ENCODE assay signal across 17 cellular contexts in genomic region chr5:32851774-32852173, GRCh38.
DNase-seq lines count a peak whose midpoint lies in the region; ATAC-seq, FAIRE-seq and TF ChIP-seq lines count a peak whose summit lies in the region.
"Had no signal": no experiment of that assay in that cellular context is flagged by ENCODE, and none has a peak within 500 bp of the region (broad histone marks: within the 10 kb centered on the region; RNA-seq: fewer than 3 reads in every experiment).

No MANE protein-coding gene starts in this region.

- H3K4me2 ChIP-seq in SK-N-SH (0 out of 2 replicates have a peak overlapping the region, but pooled peaks have one; percentile 28), keratinocyte (ENCODE audit: control insufficient read depth, extremely low read depth, insufficient read depth, low read depth, low read length) (no peak overlapping the region)

- H3K4me1 Mint-ChIP-seq in osteocyte (ENCODE audit: unreplicated experiment), result peaks cover 60% of the 10 kb centered on the region
- H3K4me1 Mint-ChIP-seq in T-helper 2 cell treated with Interferon-gamma antibody and Interleukin-4, amounts not matched to agents 5 μg/mL and 100 μg/mL, for 36 hours (ENCODE audit: low read depth), result no peaks in the 10 kb centered on the region

- peak; percentile 74 for FAIRE-seq in keratinocyte (lab: Jason Lieb, UNC)
- FAIRE-seq: HepG2 had no signal

- no peaks in the 10 kb centered on the region for H3K27me3 Mint-ChIP-seq in osteocyte (ENCODE audit: unreplicated experiment)
- H3K27me3 Mint-ChIP-seq in T-helper 2 cell treated with Interferon-gamma antibody and Interleukin-4, amounts not matched to agents 5 μg/mL and 100 μg/mL, for 36 hours (ENCODE audit: low read depth), result no peaks in the 10 kb centered on the region

- no peak for TF ChIP-seq EP300 in SK-N-SH (IDR thresholded peaks at IDR 0.05; ENCODE audit: borderline replicate concordance in 1 of 2, low read depth in 1 of 2, low read length in 1 of 2)

- ATAC-seq in SK-N-SH treated with all-trans-retinoic acid at 6 μM for 48 hours, result no peak
- no peak for ATAC-seq in HG03175 (IDR thresholded peaks at IDR 0.05; ENCODE audit: unreplicated experiment)
- ATAC-seq in GM18520 (IDR thresholded peaks at IDR 0.05; ENCODE audit: unreplicated experiment), result no peak
- ATAC-seq: Panc1 had no signal

- no peaks in the 10 kb centered on the region for H3K36me3 Mint-ChIP-seq in osteocyte (ENCODE audit: unreplicated experiment)
- H3K36me3 Mint-ChIP-seq in T-helper 2 cell treated with Interferon-gamma antibody and Interleukin-4, amounts not matched to agents 5 μg/mL and 100 μg/mL, for 36 hours (ENCODE audit: low read depth), result no peaks in the 10 kb centered on the region

- H3K27ac ChIP-seq in SK-N-SH (ENCODE audit: low read depth in 2 of 2, low read length in 1 of 2) (peak overlapping the region in 1 of 2 experiments; percentile 70; a peak in 2 of 4 replicates), keratinocyte (ENCODE audit: control insufficient read depth, insufficient read depth, low read length) (no peak overlapping the region), WERI-Rb-1 (no peak overlapping the region)
- H3K27ac ChIP-seq: 22Rv1 had no signal

- dilution Hi-C loops in keratinocyte (cut with MboI; ENCODE audit: extremely low pct_ligation_motif_present, low sequenced_read_pairs), result no loop called here

- POLR2A ChIA-PET in SK-N-SH (lab: Yijun Ruan, JAX), result no interaction called here

- H3K9me3 Mint-ChIP-seq in osteocyte (ENCODE audit: unreplicated experiment), result no peaks in the 10 kb centered on the region
- H3K9me3 Mint-ChIP-seq in T-helper 2 cell treated with Interferon-gamma antibody and Interleukin-4, amounts not matched to agents 5 μg/mL and 100 μg/mL, for 36 hours, result no peaks in the 10 kb centered on the region

- H3K79me2 ChIP-seq in SK-N-SH (ENCODE audit: insufficient read depth), result no peaks in the 10 kb centered on the region
- no peaks in the 10 kb centered on the region for H3K79me2 ChIP-seq in keratinocyte (ENCODE audit: control insufficient read depth, insufficient read depth, low read length)

- H3K9me2 ChIP-seq in SK-N-SH, result no peaks in the 10 kb centered on the region

- H3K27me3 ChIP-seq in SK-N-SH (ENCODE audit: insufficient read depth), result no peaks in the 10 kb centered on the region
- peaks cover 6% of the 10 kb centered on the region for H3K27me3 ChIP-seq in keratinocyte (ENCODE audit: control insufficient read depth, extremely low read depth, insufficient read depth, low read length)
- peaks cover 49% of the 10 kb centered on the region for H3K27me3 ChIP-seq in WERI-Rb-1 (ENCODE audit: insufficient read depth, low read depth, severe bottlenecking)

- H3K36me3 ChIP-seq in SK-N-SH (replicated peaks in 1 of 2; ENCODE audit: control insufficient read depth in 1 of 2, insufficient read depth in 2 of 2, low read length in 1 of 2) (peaks cover 0 to 6% of the 10 kb centered on the region in 2 experiments), keratinocyte (ENCODE audit: control insufficient read depth in 2 of 2, extremely low read depth in 1 of 2, insufficient read depth in 2 of 2, low read length in 2 of 2) (no peaks in the 10 kb centered on the region), WERI-Rb-1 (no peaks in the 10 kb centered on the region)

- H2AFZ ChIP-seq in SK-N-SH (ENCODE audit: low read depth), result no peak overlapping the region
- no peak overlapping the region for H2AFZ ChIP-seq in keratinocyte (ENCODE audit: control insufficient read depth, low read length)

- H3K27ac Mint-ChIP-seq in osteocyte (ENCODE audit: unreplicated experiment), result peak overlapping the region; percentile 84
- no peak overlapping the region for H3K27ac Mint-ChIP-seq in T-helper 2 cell treated with Interferon-gamma antibody and Interleukin-4, amounts not matched to agents 5 μg/mL and 100 μg/mL, for 36 hours

- H3K4me1 ChIP-seq in SK-N-SH (ENCODE audit: control insufficient read depth in 1 of 2, insufficient read depth in 2 of 2, low read depth in 1 of 2, low read length in 1 of 2) (peaks cover 0 to 10% of the 10 kb centered on the region in 2 experiments; a peak in 1 of 4 replicates), keratinocyte (ENCODE audit: control insufficient read depth, extremely low read depth, insufficient read depth, low read length) (no peaks in the 10 kb centered on the region)

- H3K4me3 ChIP-seq in SK-N-SH (ENCODE audit: low read depth in 2 of 2, low read length in 1 of 2), result no peak overlapping the region
- no peak overlapping the region for H3K4me3 ChIP-seq in keratinocyte (ENCODE audit: control insufficient read depth in 2 of 3, extremely low read depth in 1 of 3, insufficient read depth in 2 of 3, low read depth in 1 of 3, low read length in 3 of 3)
- H3K4me3 ChIP-seq in WERI-Rb-1 (ENCODE audit: low read depth, low read length), result no peak overlapping the region

- H3F3A ChIP-seq in SK-N-SH (replicated peaks; ENCODE audit: insufficient read depth), result peaks cover 12% of the 10 kb centered on the region

- H3K4me3 Mint-ChIP-seq in osteocyte (ENCODE audit: unreplicated experiment), result no peak overlapping the region
- no peak overlapping the region for H3K4me3 Mint-ChIP-seq in T-helper 2 cell treated with Interferon-gamma antibody and Interleukin-4, amounts not matched to agents 5 μg/mL and 100 μg/mL, for 36 hours

- H3K9me1 ChIP-seq in keratinocyte (ENCODE audit: control insufficient read depth, extremely low read depth, insufficient read depth, low read length), result no peaks in the 10 kb centered on the region

- H3K9me3 ChIP-seq in SK-N-SH (0 out of 2 replicates have a peak, but pooled peaks cover 2% of the 10 kb centered on the region), keratinocyte (ENCODE audit: control insufficient read depth, low read depth, low read length) (no peaks in the 10 kb centered on the region), WERI-Rb-1 (ENCODE audit: severe bottlenecking) (no peaks in the 10 kb centered on the region)

- 62% methylated on average over 5 of the region's 5 CpGs for WGBS in SK-N-SH (ENCODE audit: low lambda C conversion rate)

- H4K20me1 ChIP-seq in SK-N-SH (ENCODE audit: insufficient read depth) (no peaks in the 10 kb centered on the region), keratinocyte (ENCODE audit: control insufficient read depth, extremely low read depth, insufficient read depth, low read length) (no peaks in the 10 kb centered on the region)

- CTCF ChIA-PET in SK-N-SH (lab: Yijun Ruan, JAX), result no interaction called here

- TF ChIP-seq CTCF in SK-N-SH (IDR thresholded peaks at IDR 0.05) (no peak), keratinocyte (optimal IDR thresholded peaks at IDR 0.05 in 1 of 3, IDR thresholded peaks at IDR 0.05 in 1 of 3, conservative IDR thresholded peaks at IDR 0.05 in 1 of 3; ENCODE audit: extremely low read depth in 1 of 3, insufficient read depth in 2 of 3, low read length in 3 of 3) (no peak), osteocyte (IDR thresholded peaks at IDR 0.05) (no peak), WERI-Rb-1 (IDR thresholded peaks at IDR 0.05; ENCODE audit: low read depth, low read length) (no peak)

- no peak for DNase-seq in SK-N-SH
- no peak for DNase-seq in keratinocyte (ENCODE audit: low read depth, low spot score)
- no peak for DNase-seq in osteocyte (ENCODE audit: extremely low spot score, unreplicated experiment)
- no peak for DNase-seq in WERI-Rb-1
- DNase-seq in T-helper 2 cell treated with Interferon-gamma antibody and Interleukin-4, amounts not matched to agents 5 μg/mL and 100 μg/mL, for 36 hours (ENCODE audit: low spot score), result no peak
- DNase-seq: C1 segment of cervical spinal cord, NCI-H1417, NCI-H1930, NCI-H2171 treated with DMSO at 0.1 percent for 48 hours, NCI-H510A, NCI-H82 had no signal

- H3K9ac ChIP-seq in SK-N-SH, result peak overlapping the region; percentile 18; the same call in 1 of the 2 replicates
- H3K9ac ChIP-seq in keratinocyte (ENCODE audit: control insufficient read depth, extremely low read depth, insufficient read depth, low read length), result no peak overlapping the region

- no peak for TF ChIP-seq RAD21 in SK-N-SH (IDR thresholded peaks at IDR 0.05; ENCODE audit: low read length)

TF ChIP-seq in SK-N-SH, 30 proteins besides CTCF, POLR2A, EP300 and RAD21 (continues in another document):
- TF ChIP-seq USF2 (IDR thresholded peaks at IDR 0.05; ENCODE audit: borderline replicate concordance, low read depth, low read length), result no peak
- no peak for TF ChIP-seq NRF1 (IDR thresholded peaks at IDR 0.05; ENCODE audit: low read depth, low read length)
- TF ChIP-seq RCOR1 (IDR thresholded peaks at IDR 0.05; ENCODE audit: low read length), result no peak
- no peak for TF ChIP-seq ELF1 (IDR thresholded peaks at IDR 0.05)
- no peak for TF ChIP-seq TEAD4 (IDR thresholded peaks at IDR 0.05; ENCODE audit: borderline replicate concordance, insufficient read depth)

TF ChIP-seq in SK-N-SH treated with all-trans-retinoic acid at 6 μM for 48 hours, 23 proteins besides CTCF, POLR2A, EP300 and RAD21:
- TF ChIP-seq RARB (CRISPR knock-in tag; IDR thresholded peaks at IDR 0.05), result no peak
- TF ChIP-seq ZFP3 (CRISPR knock-in tag; IDR thresholded peaks at IDR 0.05), result no peak
- no peak for TF ChIP-seq ESRRG (CRISPR knock-in tag; IDR thresholded peaks at IDR 0.05)
- no peak for TF ChIP-seq SNAI2 (CRISPR knock-in tag; IDR thresholded peaks at IDR 0.05)
- TF ChIP-seq TCF4 (CRISPR knock-in tag; IDR thresholded peaks at IDR 0.05; ENCODE audit: borderline replicate concordance), result no peak
- TF ChIP-seq BACH2 (CRISPR knock-in tag; IDR thresholded peaks at IDR 0.05; ENCODE audit: borderline replicate concordance), result no peak
